21 cellular contexts compared by ENCODE assay signal in the genomic region with DNA sequence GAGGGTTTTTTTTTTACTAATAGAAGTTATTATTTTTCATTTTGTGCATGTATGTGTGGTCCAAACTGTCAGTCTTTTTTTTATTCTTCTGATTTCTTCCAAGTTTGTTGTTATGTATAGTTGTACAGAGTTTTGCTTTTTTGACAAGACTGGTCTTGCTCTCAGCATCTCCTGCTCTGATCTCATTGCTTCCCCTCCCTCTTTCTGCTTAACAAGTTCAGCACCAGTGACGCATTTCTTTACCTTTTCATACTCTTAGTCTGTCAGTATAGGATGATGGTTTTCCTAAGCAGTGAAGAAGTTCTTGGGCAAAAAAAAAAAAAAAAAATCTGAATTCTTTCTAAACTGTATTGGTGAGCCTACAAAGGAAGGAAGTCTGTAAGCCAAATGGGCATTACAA.
"Had no signal": no experiment of that assay in that cellular context is flagged by ENCODE, and none has a peak within 500 bp of the region (broad histone marks: within the 10 kb centered on the region; RNA-seq: fewer than 3 reads in every experiment).

No MANE protein-coding gene starts in this region.

- H3K9me3 ChIP-seq: colonic mucosa, left ventricle myocardium inferior, upper lobe of left lung had no signal

- DNase-seq: activated CD4-positive, alpha-beta memory T cell treated with anti-CD3 and anti-CD28 coated beads for 36 hours; activated CD8-positive, alpha-beta memory T cell treated with anti-CD3 and anti-CD28 coated beads, Interleukin-2, amount 50 U/mL, for 4 hours; activated T-cell treated with anti-CD3 and anti-CD28 coated beads, Interleukin-2, amount 50 U/mL, for 1 hour; anterior cingulate cortex; cerebellar nuclear complex; colonic mucosa; effector CD8-positive, alpha-beta T cell; foreskin melanocyte; glutamatergic neuron; left ventricle myocardium inferior; retina; stimulated activated CD4-positive, alpha-beta T cell treated with anti-CD3 and anti-CD28 coated beads, Interleukin-4, amount 100 ng/mL, for 24 hours; SW 1271; T-helper 9 cell; WERI-Rb-1 had no signal

- FAIRE-seq: endometrium, TTC549 had no signal

- H3K36me3 ChIP-seq: cardiac muscle cell, colonic mucosa, WERI-Rb-1 had no signal

- H3K4me1 ChIP-seq: colonic mucosa had no signal

- H3K27me3 ChIP-seq: cardiac muscle cell, colonic mucosa, upper lobe of left lung had no signal

- H3K27ac ChIP-seq: cardiac muscle cell, colonic mucosa, WERI-Rb-1 had no signal

- H3K4me3 ChIP-seq: cardiac muscle cell, colonic mucosa, left ventricle myocardium inferior, lung, skin epidermis, upper lobe of left lung had no signal
